Comparison of ENCODE assay signal across 13 cellular contexts in the genomic region with DNA sequence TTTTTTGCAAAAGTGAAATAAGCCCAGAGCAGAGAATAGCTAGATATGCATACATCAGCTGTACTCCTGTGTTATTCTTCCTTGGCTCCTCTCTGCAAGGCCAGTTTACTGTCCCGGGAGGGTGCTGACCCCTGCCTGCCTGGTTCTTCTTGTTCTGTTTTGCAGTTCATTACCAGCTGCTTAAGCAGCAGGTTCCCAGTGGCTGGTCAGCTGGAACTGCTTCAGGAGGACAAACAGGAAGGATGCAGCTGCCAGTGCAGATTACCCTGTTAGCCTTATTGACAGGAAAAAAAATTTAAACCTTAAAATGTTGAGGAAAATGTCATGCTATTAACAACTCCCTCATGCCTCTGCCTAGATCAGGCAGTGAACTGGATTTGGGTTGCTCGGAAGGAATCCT. TPM values are rescaled to one million over a fixed set of nuclear protein-coding genes. Genes with fewer than 3 reads are reported as not detected.
A peak's percentile ranks its signal among the peaks of the same experiment; 100 is the strongest.
DNase-seq lines count a peak whose midpoint lies in the region; ATAC-seq, FAIRE-seq and TF ChIP-seq lines count a peak whose summit lies in the region.
"Had no signal": no experiment of that assay in that cellular context is flagged by ENCODE, and none has a peak within 500 bp of the region (broad histone marks: within the 10 kb centered on the region; RNA-seq: fewer than 3 reads in every experiment).

No MANE protein-coding gene starts in this region.

- peaks cover 15 to 46% (median 28%) of the 10 kb centered on the region in 4 donors for H3K4me1 Mint-ChIP-seq in CD4-positive, CD25-positive, alpha-beta regulatory T cell
- H3K4me1 Mint-ChIP-seq in endodermal cell = peaks cover 24% of the 10 kb centered on the region
- peaks cover 9 to 25% (median 10%) of the 10 kb centered on the region in 3 donors for H3K4me1 Mint-ChIP-seq in naive B cell
- H3K4me1 Mint-ChIP-seq in chondrocyte (ENCODE audit: low read depth) = no peaks in the 10 kb centered on the region

- no peak for FAIRE-seq in RCC 7860 (lab: Jason Lieb, UNC)
- FAIRE-seq: G401.6 had no signal

- H3K9me3 ChIP-seq in CD4-positive, CD25-positive, alpha-beta regulatory T cell (ENCODE audit: control insufficient read depth in 2 of 2, low read length in 2 of 2) = no peaks in the 10 kb centered on the region
- no peaks in the 10 kb centered on the region for H3K9me3 ChIP-seq in endodermal cell (ENCODE audit: control insufficient read depth, low read length)
- H3K9me3 ChIP-seq: breast epithelium, vagina had no signal

- no peak overlapping the region for H3K9ac ChIP-seq in endodermal cell (ENCODE audit: extremely low read depth, low read length, poor library complexity, severe bottlenecking)

- peak overlapping the region; percentile 25 for H3K27ac ChIP-seq in CD4-positive, CD25-positive, alpha-beta regulatory T cell (ENCODE audit: insufficient read depth, low read length, poor library complexity, severe bottlenecking)
- H3K27ac ChIP-seq in endodermal cell (ENCODE audit: low read depth, low read length) = no peak overlapping the region
- H3K27ac ChIP-seq: breast epithelium, epithelial cell of prostate, vagina had no signal

- WGBS in endodermal cell (ENCODE audit: insufficient coverage in 1 of 2, insufficient read length in 1 of 2), 2 experiments = 48 to 52% methylated on average over 2 of the region's 2 CpGs

- H3K27ac Mint-ChIP-seq in CD4-positive, CD25-positive, alpha-beta regulatory T cell = peak overlapping the region; percentile 33 to 71 (median 61)
- no peak overlapping the region for H3K27ac Mint-ChIP-seq in endodermal cell
- peak overlapping the region in 4 of 6 donors; percentile 4 to 82 (median 64) for H3K27ac Mint-ChIP-seq in naive B cell
- no peak overlapping the region for H3K27ac Mint-ChIP-seq in chondrocyte (ENCODE audit: unreplicated experiment)

- peak overlapping the region; percentile 45 for H3K4me3 ChIP-seq in CD4-positive, CD25-positive, alpha-beta regulatory T cell (ENCODE audit: low read depth, low read length)
- H3K4me3 ChIP-seq in endodermal cell (ENCODE audit: low read length) = no peak overlapping the region
- H3K4me3 ChIP-seq: breast epithelium, vagina had no signal

- H3K36me3 Mint-ChIP-seq in CD4-positive, CD25-positive, alpha-beta regulatory T cell = no peaks in the 10 kb centered on the region
- H3K36me3 Mint-ChIP-seq in endodermal cell (ENCODE audit: low read depth) = no peaks in the 10 kb centered on the region
- H3K36me3 Mint-ChIP-seq in naive B cell = no peaks in the 10 kb centered on the region
- H3K36me3 Mint-ChIP-seq in chondrocyte (ENCODE audit: low read depth) = no peaks in the 10 kb centered on the region

- no peaks in the 10 kb centered on the region for H3K36me3 ChIP-seq in CD4-positive, CD25-positive, alpha-beta regulatory T cell (ENCODE audit: control insufficient read depth, insufficient read depth, low read length)
- H3K36me3 ChIP-seq in endodermal cell (ENCODE audit: control insufficient read depth, insufficient read depth, low read length) = no peaks in the 10 kb centered on the region
- H3K36me3 ChIP-seq: breast epithelium, vagina had no signal

- H3K9me3 Mint-ChIP-seq in CD4-positive, CD25-positive, alpha-beta regulatory T cell = no peaks in the 10 kb centered on the region
- H3K9me3 Mint-ChIP-seq in endodermal cell (no peaks in the 10 kb centered on the region), naive B cell (no peaks in the 10 kb centered on the region), chondrocyte (ENCODE audit: low read depth) (no peaks in the 10 kb centered on the region)

- H3K27me3 Mint-ChIP-seq in CD4-positive, CD25-positive, alpha-beta regulatory T cell = no peaks in the 10 kb centered on the region
- H3K27me3 Mint-ChIP-seq in endodermal cell (ENCODE audit: insufficient read depth) = no peaks in the 10 kb centered on the region
- H3K27me3 Mint-ChIP-seq in naive B cell = no peaks in the 10 kb centered on the region
- no peaks in the 10 kb centered on the region for H3K27me3 Mint-ChIP-seq in chondrocyte (ENCODE audit: low read depth)

- H3K4me3 Mint-ChIP-seq in CD4-positive, CD25-positive, alpha-beta regulatory T cell = peak overlapping the region in 2 of 4 donors; percentile 41 to 81
- H3K4me3 Mint-ChIP-seq in endodermal cell (no peak overlapping the region), naive B cell (peak overlapping the region; percentile 5 to 78 (median 69)), chondrocyte (ENCODE audit: unreplicated experiment) (no peak overlapping the region)

- H3K27me3 ChIP-seq in CD4-positive, CD25-positive, alpha-beta regulatory T cell (ENCODE audit: control insufficient read depth, insufficient read depth, low read length) = no peaks in the 10 kb centered on the region
- no peaks in the 10 kb centered on the region for H3K27me3 ChIP-seq in endodermal cell (ENCODE audit: control insufficient read depth, insufficient read depth, low read length, poor library complexity, severe bottlenecking)
- H3K27me3 ChIP-seq: breast epithelium, vagina had no signal

- H3K4me1 ChIP-seq in CD4-positive, CD25-positive, alpha-beta regulatory T cell (ENCODE audit: control insufficient read depth, insufficient read depth, low read length, poor library complexity, severe bottlenecking) = peaks cover 17% of the 10 kb centered on the region
- peaks cover 8% of the 10 kb centered on the region for H3K4me1 ChIP-seq in endodermal cell (ENCODE audit: control insufficient read depth, insufficient read depth, low read length)
- H3K4me1 ChIP-seq: breast epithelium, vagina had no signal

- TF ChIP-seq CTCF in endodermal cell (conservative IDR thresholded peaks at IDR 0.05) = peak; percentile 32
- TF ChIP-seq CTCF in chondrocyte (IDR thresholded peaks at IDR 0.05) = no peak

- no peak for DNase-seq in CD4-positive, CD25-positive, alpha-beta regulatory T cell
- DNase-seq in NCI-H146 treated with DMSO at 0.1 percent for 48 hours (lab: John Stamatoyannopoulos, UW; ENCODE audit: unreplicated experiment) (peak; percentile 60), endodermal cell (peak; percentile 89), naive B cell (peak; percentile 5), chondrocyte (ENCODE audit: low spot score) (no peak), RCC 7860 (ENCODE audit: low spot score) (no peak), DMS 273 treated with DMSO at 0.1 percent for 48 hours (lab: John Stamatoyannopoulos, UW) (no peak)
- DNase-seq: NCI-H187 treated with DMSO at 0.1 percent for 48 hours had no signal

- ATAC-seq in CD4-positive, CD25-positive, alpha-beta regulatory T cell (ENCODE audit: low read depth in 2 of 2) = no peak
- ATAC-seq in naive B cell (ENCODE audit: low read depth in 2 of 2) (no peak), GM18873 (IDR thresholded peaks at IDR 0.05; ENCODE audit: low FRiP score, unreplicated experiment) (no peak)

RNA-seq across cellular contexts. Expression of a gene that starts 16.0 kb away (rescaled TPM):
- total RNA-seq in CD4-positive, CD25-positive, alpha-beta regulatory T cell = 31.1 TPM
- polyA plus RNA-seq in CD4-positive, CD25-positive, alpha-beta regulatory T cell = 1 to 10 TPM; 2.4 to 6.5 (median 4.5) TPM
- 10 to 100 TPM; 21.2 to 23.0 TPM for total RNA-seq in endodermal cell
- 12.9 TPM for polyA plus RNA-seq in endodermal cell (2013, experiment 1 of 2)
- 12.8 TPM for polyA plus RNA-seq in endodermal cell (2013, experiment 2 of 2)
- 1 to 10 TPM; 1.2 to 9.8 (median 4.3) TPM for polyA plus RNA-seq in naive B cell (ENCODE audit: low read depth in 6 of 6)
- total RNA-seq in chondrocyte = 10.6 to 14.6 TPM (median 10.7 TPM) in 3 replicates

Comparison
In these comparisons a context has a peak if more than half of its experiments do, and no peak if none do; other contexts are left out.
1. DNase-seq: peak in NCI-H146 treated with DMSO at 0.1 percent for 48 hours (single experiment), endodermal cell (single experiment) and naive B cell (single experiment); none in CD4-positive, CD25-positive, alpha-beta regulatory T cell (0 of 3), chondrocyte (single experiment), RCC 7860 (single experiment) and DMS 273 treated with DMSO at 0.1 percent for 48 hours (single experiment).
2. H3K27ac Mint-ChIP-seq: peak in CD4-positive, CD25-positive, alpha-beta regulatory T cell (3 of 3) and naive B cell (4 of 6); none in endodermal cell (single experiment) and chondrocyte (single experiment).
3. H3K4me3 Mint-ChIP-seq: peak in naive B cell (8 of 8); none in endodermal cell (single experiment) and chondrocyte (single experiment).